1 cellular context compared by ENCODE assay signal in the genomic region with DNA sequence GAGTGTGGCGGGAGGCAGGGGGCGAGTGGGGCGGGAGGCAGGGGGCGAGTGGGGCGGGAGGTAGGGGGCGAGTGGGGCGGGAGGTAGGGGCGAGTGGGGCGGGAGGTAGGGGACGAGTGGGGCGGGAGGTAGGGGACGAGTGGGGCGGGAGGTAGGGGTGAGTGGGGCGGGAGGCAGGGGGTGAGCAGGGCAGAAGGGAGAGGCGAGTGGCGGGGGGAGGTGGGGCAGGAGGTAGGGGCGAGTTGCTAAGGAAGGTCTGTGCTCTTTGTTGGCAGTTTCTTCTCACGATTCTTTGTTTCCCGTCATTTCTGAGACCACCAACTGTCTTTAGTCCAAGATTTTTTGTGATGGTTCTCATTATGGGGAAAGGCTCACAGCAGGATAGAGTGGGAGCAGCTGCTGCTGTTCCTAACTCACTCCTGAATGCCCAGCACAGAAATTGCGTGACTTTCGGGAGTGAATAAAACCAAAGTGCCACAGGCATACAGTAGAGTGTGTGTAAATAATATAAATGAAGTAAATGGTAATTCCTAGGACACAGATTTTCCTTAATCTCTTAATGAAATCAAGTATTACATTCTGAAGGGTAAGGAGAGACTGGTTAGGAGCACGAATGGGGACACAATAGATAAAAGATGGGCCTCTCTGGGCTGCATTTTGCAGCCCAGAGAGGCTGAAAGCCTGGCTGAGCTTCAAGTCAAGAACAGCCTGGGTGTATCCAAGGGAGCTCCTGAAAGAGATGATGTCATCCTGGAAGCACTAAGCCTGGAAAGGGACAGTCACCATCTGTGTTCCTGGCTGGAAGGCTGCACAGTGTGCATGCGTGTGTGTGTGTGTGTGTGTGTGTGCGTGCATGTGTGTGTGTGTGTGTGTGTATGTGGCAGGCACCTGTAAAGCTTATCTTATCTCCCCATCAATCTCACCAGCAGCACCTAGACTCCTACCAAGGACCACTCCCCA.
TF ChIP-seq lines count a peak whose summit lies in the region.

No MANE protein-coding gene starts in this region.

TF ChIP-seq in H1, 55 proteins besides CTCF, POLR2A, EP300 and RAD21:
- TF ChIP-seq GTF2F1 (IDR thresholded peaks at IDR 0.05; ENCODE audit: borderline replicate concordance, low read depth, low read length) (no peak), YY1 (IDR thresholded peaks at IDR 0.05; ENCODE audit: low read depth, low read length) (no peak)
- TF ChIP-seq, protein P1, sequence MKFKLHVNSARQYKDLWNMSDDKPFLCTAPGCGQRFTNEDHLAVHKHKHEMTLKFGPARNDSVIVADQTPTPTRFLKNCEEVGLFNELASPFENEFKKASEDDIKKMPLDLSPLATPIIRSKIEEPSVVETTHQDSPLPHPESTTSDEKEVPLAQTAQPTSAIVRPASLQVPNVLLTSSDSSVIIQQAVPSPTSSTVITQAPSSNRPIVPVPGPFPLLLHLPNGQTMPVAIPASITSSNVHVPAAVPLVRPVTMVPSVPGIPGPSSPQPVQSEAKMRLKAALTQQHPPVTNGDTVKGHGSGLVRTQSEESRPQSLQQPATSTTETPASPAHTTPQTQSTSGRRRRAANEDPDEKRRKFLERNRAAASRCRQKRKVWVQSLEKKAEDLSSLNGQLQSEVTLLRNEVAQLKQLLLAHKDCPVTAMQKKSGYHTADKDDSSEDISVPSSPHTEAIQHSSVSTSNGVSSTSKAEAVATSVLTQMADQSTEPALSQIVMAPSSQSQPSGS (IDR thresholded peaks at IDR 0.05; ENCODE audit: low read length), result 0 out of 2 replicates have a peak, but pooled peaks have one; percentile 25
